ENCODE assay signal across 15 cellular contexts in the genomic region with DNA sequence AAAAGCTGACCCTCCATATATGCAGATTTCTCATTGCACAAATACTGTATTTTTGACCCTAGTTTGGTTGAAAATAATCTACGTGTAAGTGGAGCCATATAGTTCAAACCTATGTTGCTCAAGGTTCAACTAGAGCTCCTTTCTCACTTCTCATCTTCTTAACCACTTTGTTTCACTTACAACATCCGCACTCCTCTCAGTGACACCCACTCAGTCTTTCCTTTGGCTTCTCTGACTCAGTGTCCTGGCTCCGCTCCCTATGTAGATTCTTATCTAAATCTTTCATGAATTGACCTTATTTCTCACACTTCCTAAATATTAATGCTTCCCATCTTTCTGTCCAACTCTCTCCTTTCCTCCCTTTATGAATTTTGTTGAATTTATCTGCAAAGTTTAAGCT. TPM values are rescaled to one million over a fixed set of nuclear protein-coding genes. Genes with fewer than 3 reads are reported as not detected.
DNase-seq lines count a peak whose midpoint lies in the region; ATAC-seq and TF ChIP-seq lines count a peak whose summit lies in the region.
"Had no signal": no experiment of that assay in that cellular context is flagged by ENCODE, and none has a peak within 500 bp of the region (broad histone marks: within the 10 kb centered on the region; RNA-seq: fewer than 3 reads in every experiment).

No MANE protein-coding gene starts in this region.

- peak in 1 of 2 experiments; percentile 50; a peak in 1 of 4 replicates for TF ChIP-seq EP300 in SK-N-SH (IDR thresholded peaks at IDR 0.05; ENCODE audit: borderline replicate concordance in 1 of 2, low read depth in 1 of 2, low read length in 1 of 2)

- peak overlapping the region; percentile 65; the same call in 1 of the 2 replicates for H3K4me2 ChIP-seq in SK-N-SH

- H3K27me3 ChIP-seq in SK-N-SH (ENCODE audit: insufficient read depth) = no peaks in the 10 kb centered on the region
- H3K27me3 ChIP-seq in HAP-1 (ENCODE audit: low read depth) = no peaks in the 10 kb centered on the region; the same call in 1 of the 2 replicates
- no peaks in the 10 kb centered on the region for H3K27me3 ChIP-seq in psoas muscle (ENCODE audit: insufficient read depth in 3 of 3, low read length in 2 of 3)

- WGBS in SK-N-SH (ENCODE audit: low lambda C conversion rate) = 20% methylated on average over 3 of the region's 3 CpGs
- 83 to 90% (median 88%) methylated on average over 3 of the region's 3 CpGs for WGBS in psoas muscle, 3 donors

- in situ Hi-C loops in HAP-1 (cut with MboI; ENCODE audit: low sequenced_read_pairs) = no loop called here

- H3K36me3 ChIP-seq in SK-N-SH (replicated peaks in 1 of 2; ENCODE audit: control insufficient read depth in 1 of 2, insufficient read depth in 2 of 2, low read length in 1 of 2) = no peaks in the 10 kb centered on the region
- H3K36me3 ChIP-seq in HAP-1 (replicated peaks) = no peaks in the 10 kb centered on the region
- no peaks in the 10 kb centered on the region for H3K36me3 ChIP-seq in psoas muscle (ENCODE audit: insufficient read depth in 1 of 2, low read depth in 1 of 2)

- no peaks in the 10 kb centered on the region for H3K9me2 ChIP-seq in SK-N-SH

- peaks cover 8% of the 10 kb centered on the region for H3F3A ChIP-seq in SK-N-SH (replicated peaks; ENCODE audit: insufficient read depth)

- peak overlapping the region; percentile 72; the same call in 1 of the 2 replicates for H2AFZ ChIP-seq in SK-N-SH (ENCODE audit: low read depth)

- no peaks in the 10 kb centered on the region for H4K20me1 ChIP-seq in SK-N-SH (ENCODE audit: insufficient read depth)

- TF ChIP-seq CTCF in SK-N-SH (IDR thresholded peaks at IDR 0.05) = no peak
- no peak for TF ChIP-seq CTCF in foreskin fibroblast (IDR thresholded peaks at IDR 0.05; ENCODE audit: low read depth, low read length)
- no peak for TF ChIP-seq CTCF in psoas muscle (IDR thresholded peaks at IDR 0.05)

- CTCF ChIA-PET in SK-N-SH (lab: Yijun Ruan, JAX) = interaction anchor here (0.6 to 1.1 kb wide), 4 partner anchors 9 to 125 kb away, joined by 3 read pairs; a partner anchor contains a TSS

- H3K9ac ChIP-seq in SK-N-SH = peak overlapping the region; percentile 13; the same call in 1 of the 2 replicates

- no peaks in the 10 kb centered on the region for H3K79me2 ChIP-seq in SK-N-SH (ENCODE audit: insufficient read depth)

- peak; percentile 12 for DNase-seq in GM04503 (ENCODE audit: low read depth)
- DNase-seq in SK-N-SH = no peak
- DNase-seq in foreskin fibroblast = peak; percentile 41 to 71
- no peak for DNase-seq in cardiac septum (ENCODE audit: low spot score)
- no peak for DNase-seq in HAP-1 (ENCODE audit: low spot score in 2 of 2)
- no peak for DNase-seq in psoas muscle
- DNase-seq: activated naive CD8-positive, alpha-beta T cell treated with anti-CD3 and anti-CD28 coated beads for 36 hours; CD4-positive, alpha-beta T cell; effector memory CD4-positive, alpha-beta T cell; immature natural killer cell; NCI-H1048; NCI-H748 treated with DMSO at 0.1 percent for 48 hours; stimulated activated naive CD4-positive, alpha-beta T cell treated with Interleukin-2 at 50 U/mL for 16 hours had no signal

- no peak overlapping the region for H3K4me3 ChIP-seq in SK-N-SH (ENCODE audit: low read depth in 2 of 2, low read length in 1 of 2)
- H3K4me3 ChIP-seq in foreskin fibroblast (ENCODE audit: low read depth in 1 of 2, low read length in 2 of 2) = no peak overlapping the region
- no peak overlapping the region for H3K4me3 ChIP-seq in HAP-1
- no peak overlapping the region for H3K4me3 ChIP-seq in psoas muscle

- ATAC-seq in HG02870 (IDR thresholded peaks at IDR 0.05; ENCODE audit: unreplicated experiment) (peak; percentile 87), HG02973 (IDR thresholded peaks at IDR 0.05; ENCODE audit: unreplicated experiment) (no peak), psoas muscle (no peak)

- TF ChIP-seq RAD21 in SK-N-SH (IDR thresholded peaks at IDR 0.05; ENCODE audit: low read length) = no peak

- H3K9me3 ChIP-seq in SK-N-SH = no peaks in the 10 kb centered on the region
- H3K9me3 ChIP-seq in HAP-1 = no peaks in the 10 kb centered on the region
- H3K9me3 ChIP-seq in psoas muscle = no peaks in the 10 kb centered on the region

- H3K4me1 ChIP-seq in SK-N-SH (ENCODE audit: control insufficient read depth in 1 of 2, insufficient read depth in 2 of 2, low read depth in 1 of 2, low read length in 1 of 2) (peaks cover 0 to 21% of the 10 kb centered on the region in 2 experiments; a peak in 2 of 4 replicates), HAP-1 (no peaks in the 10 kb centered on the region), psoas muscle (no peaks in the 10 kb centered on the region)

- peak overlapping the region in 1 of 2 experiments; percentile 68; a peak in 2 of 4 replicates for H3K27ac ChIP-seq in SK-N-SH (ENCODE audit: low read depth in 2 of 2, low read length in 1 of 2)
- no peak overlapping the region for H3K27ac ChIP-seq in psoas muscle

- POLR2A ChIA-PET in SK-N-SH (lab: Yijun Ruan, JAX) = no interaction called here

- intact Hi-C loops in cardiac septum (cut with DNase I) = no loop called here
- intact Hi-C loops in psoas muscle (cut with DNase I) = no loop called here

TF ChIP-seq in SK-N-SH, 30 proteins besides CTCF, POLR2A, EP300 and RAD21:
- TF ChIP-seq JUND (IDR thresholded peaks at IDR 0.05) (peak; percentile 70), FOSL2 (IDR thresholded peaks at IDR 0.05; ENCODE audit: borderline replicate concordance, low read depth) (peak; percentile 79; the same call in 1 of the 2 replicates), NFIC (IDR thresholded peaks at IDR 0.05; ENCODE audit: borderline replicate concordance) (peak; percentile 88), POLR2AphosphoS5 (IDR thresholded peaks at IDR 0.05; ENCODE audit: low read depth, low read length) (no peak; the same call in 1 of the 2 replicates), CHD2 (IDR thresholded peaks at IDR 0.05; ENCODE audit: low read length, partially characterized antibody) (no peak), TAF1 (IDR thresholded peaks at IDR 0.05; ENCODE audit: borderline replicate concordance, low read depth, low read length) (no peak; the same call in 1 of the 2 replicates), GABPA (IDR thresholded peaks at IDR 0.05; ENCODE audit: low read depth) (no peak), TEAD4 (IDR thresholded peaks at IDR 0.05; ENCODE audit: borderline replicate concordance, insufficient read depth) (no peak), ELF1 (IDR thresholded peaks at IDR 0.05) (peak; percentile 16; the same call in 1 of the 2 replicates), GATA2 (CRISPR knock-in tag; IDR thresholded peaks at IDR 0.05) (no peak), RCOR1 (IDR thresholded peaks at IDR 0.05; ENCODE audit: low read length) (no peak), TCF12 (IDR thresholded peaks at IDR 0.05) (peak; percentile 71), FOXJ3 (CRISPR knock-in tag; IDR thresholded peaks at IDR 0.05) (no peak), YY1 (IDR thresholded peaks at IDR 0.05; ENCODE audit: low read depth) (no peak), RXRA (IDR thresholded peaks at IDR 0.05; ENCODE audit: borderline replicate concordance, low read depth) (peak; percentile 39; the same call in 1 of the 2 replicates), FOXM1 (IDR thresholded peaks at IDR 0.05; ENCODE audit: low read depth) (no peak)
- TF ChIP-seq, protein P1, sequence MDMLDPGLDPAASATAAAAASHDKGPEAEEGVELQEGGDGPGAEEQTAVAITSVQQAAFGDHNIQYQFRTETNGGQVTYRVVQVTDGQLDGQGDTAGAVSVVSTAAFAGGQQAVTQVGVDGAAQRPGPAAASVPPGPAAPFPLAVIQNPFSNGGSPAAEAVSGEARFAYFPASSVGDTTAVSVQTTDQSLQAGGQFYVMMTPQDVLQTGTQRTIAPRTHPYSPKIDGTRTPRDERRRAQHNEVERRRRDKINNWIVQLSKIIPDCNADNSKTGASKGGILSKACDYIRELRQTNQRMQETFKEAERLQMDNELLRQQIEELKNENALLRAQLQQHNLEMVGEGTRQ (IDR thresholded peaks at IDR 0.05; ENCODE audit: borderline replicate concordance, low read depth, low read length) = no peak
- TF ChIP-seq, protein P2, sequence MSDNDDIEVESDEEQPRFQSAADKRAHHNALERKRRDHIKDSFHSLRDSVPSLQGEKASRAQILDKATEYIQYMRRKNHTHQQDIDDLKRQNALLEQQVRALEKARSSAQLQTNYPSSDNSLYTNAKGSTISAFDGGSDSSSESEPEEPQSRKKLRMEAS (IDR thresholded peaks at IDR 0.05; ENCODE audit: low read depth) = no peak
- TF ChIP-seq, protein P3, sequence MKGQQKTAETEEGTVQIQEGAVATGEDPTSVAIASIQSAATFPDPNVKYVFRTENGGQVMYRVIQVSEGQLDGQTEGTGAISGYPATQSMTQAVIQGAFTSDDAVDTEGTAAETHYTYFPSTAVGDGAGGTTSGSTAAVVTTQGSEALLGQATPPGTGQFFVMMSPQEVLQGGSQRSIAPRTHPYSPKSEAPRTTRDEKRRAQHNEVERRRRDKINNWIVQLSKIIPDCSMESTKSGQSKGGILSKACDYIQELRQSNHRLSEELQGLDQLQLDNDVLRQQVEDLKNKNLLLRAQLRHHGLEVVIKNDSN (IDR thresholded peaks at IDR 0.05; ENCODE audit: borderline replicate concordance, low read depth) = no peak
- TF ChIP-seq, protein P4, sequence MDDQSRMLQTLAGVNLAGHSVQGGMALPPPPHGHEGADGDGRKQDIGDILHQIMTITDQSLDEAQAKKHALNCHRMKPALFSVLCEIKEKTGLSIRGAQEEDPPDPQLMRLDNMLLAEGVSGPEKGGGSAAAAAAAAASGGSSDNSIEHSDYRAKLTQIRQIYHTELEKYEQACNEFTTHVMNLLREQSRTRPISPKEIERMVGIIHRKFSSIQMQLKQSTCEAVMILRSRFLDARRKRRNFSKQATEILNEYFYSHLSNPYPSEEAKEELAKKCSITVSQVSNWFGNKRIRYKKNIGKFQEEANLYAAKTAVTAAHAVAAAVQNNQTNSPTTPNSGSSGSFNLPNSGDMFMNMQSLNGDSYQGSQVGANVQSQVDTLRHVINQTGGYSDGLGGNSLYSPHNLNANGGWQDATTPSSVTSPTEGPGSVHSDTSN (IDR thresholded peaks at IDR 0.05) = peak; percentile 71

RNA-seq across cellular contexts. Expression of a gene that starts 32.9 kb away (rescaled TPM):
- polyA plus RNA-seq in SK-N-SH (2012; rRNA removed) (53.1 and 55.7 TPM in 2 replicates), psoas muscle (under 1 TPM; 0.14 to 0.32 (median 0.21) TPM)
- 51.2 and 54.9 TPM in 2 replicates for polyA plus RNA-seq in SK-N-SH (2012; cell fraction: cytosol; rRNA removed)
- 38.2 and 47.2 TPM in 2 replicates for polyA plus RNA-seq in SK-N-SH (2012; cell fraction: nucleus; rRNA removed)
- total RNA-seq in cardiac septum (1.4 TPM), psoas muscle (1 to 10 TPM in 2 of 4 donors, under 1 TPM in 2; 0.42 to 3.4 (median 1.5) TPM)
- total RNA-seq: activated naive CD8-positive, alpha-beta T cell treated with anti-CD3 and anti-CD28 coated beads for 36 hours; CD4-positive, alpha-beta T cell had no signal
- polyA plus RNA-seq: immature natural killer cell had no signal

Comparison
In these comparisons a context has a peak if more than half of its experiments do, and no peak if none do; other contexts are left out.
1. DNase-seq: peak in GM04503 (single experiment) and foreskin fibroblast (2 of 2); none in SK-N-SH (single experiment), cardiac septum (single experiment), HAP-1 (0 of 2) and psoas muscle (0 of 2).